In the genomic region with DNA sequence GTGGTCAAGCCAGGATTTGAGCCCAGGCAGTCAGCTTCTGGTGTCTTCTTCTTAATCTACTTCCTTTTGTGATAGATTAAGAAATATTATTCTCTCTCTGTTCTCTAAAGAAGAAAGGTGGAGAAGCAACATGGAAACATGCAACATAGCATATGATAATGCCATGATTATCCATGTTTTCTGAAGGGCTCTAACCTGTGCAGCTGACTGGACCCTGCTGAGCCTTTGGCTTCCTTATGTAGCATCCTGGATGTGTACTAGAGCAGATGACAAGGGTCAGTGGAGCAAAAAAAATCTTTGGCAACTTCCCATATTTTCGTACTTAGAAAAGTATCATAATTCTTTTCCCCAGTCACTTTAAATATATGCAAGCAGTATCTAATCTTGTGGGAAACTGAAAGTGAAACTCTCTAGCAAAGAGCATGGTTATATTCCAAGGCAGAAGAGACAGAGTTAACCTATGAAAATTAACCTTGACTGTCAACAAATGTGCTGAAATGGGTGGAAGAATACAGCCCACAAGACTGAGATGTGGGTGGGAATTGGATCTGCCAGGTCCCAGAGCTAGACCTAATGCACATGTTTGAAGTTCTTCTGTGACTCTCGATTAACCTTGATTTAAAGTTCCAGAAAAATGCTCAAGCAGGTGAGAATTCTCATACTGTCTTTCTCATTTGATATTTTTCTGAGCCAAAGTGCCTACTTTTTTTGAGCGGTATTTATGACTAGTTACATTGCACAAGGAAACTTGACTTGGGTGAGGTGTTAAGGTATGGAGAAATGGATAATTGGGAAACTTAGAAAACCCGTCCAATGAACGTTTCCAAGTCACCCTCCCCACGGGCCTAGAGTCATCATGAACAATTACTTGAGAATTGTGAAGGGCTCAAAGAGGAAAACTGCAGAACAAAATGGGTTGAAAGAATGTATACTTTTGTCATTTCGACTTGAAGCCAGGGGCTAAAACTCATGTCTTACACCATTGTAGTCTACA, we compare ENCODE assay signal across 8 cellular contexts.
DNase-seq lines count a peak whose midpoint lies in the region; ATAC-seq, FAIRE-seq and TF ChIP-seq lines count a peak whose summit lies in the region.

No MANE protein-coding gene starts in this region.

- no peak overlapping the region for H2AK5ac ChIP-seq in IMR-90 (ENCODE audit: low read depth, low read length)

- no peak overlapping the region; the same call in 1 of the 2 replicates for H3K9ac ChIP-seq in IMR-90 (ENCODE audit: low read depth, low read length)
- H3K9ac ChIP-seq in duodenal mucosa (ENCODE audit: low read depth in 1 of 2, low read length in 2 of 2) = no peak overlapping the region
- H3K9ac ChIP-seq in stomach smooth muscle (ENCODE audit: low read length in 2 of 2) = no peak overlapping the region

- H3K79me1 ChIP-seq in IMR-90 (ENCODE audit: low read depth in 1 of 2, low read length in 2 of 2) = 0 out of 4 replicates have a peak, but pooled peaks cover 0 to 8% of the 10 kb centered on the region in 2 experiments

- no peak overlapping the region for H3K56ac ChIP-seq in IMR-90 (ENCODE audit: extremely low read depth, insufficient read depth, low read length)

- H3K4me3 Mint-ChIP-seq in MCF 10A (ENCODE audit: unreplicated experiment) = peak overlapping the region; percentile 56

- no peak overlapping the region for H2AK9ac ChIP-seq in IMR-90 (replicated peaks; ENCODE audit: low read depth, low read length, poor library complexity)

- TF ChIP-seq RAD21 in IMR-90 (IDR thresholded peaks at IDR 0.05; ENCODE audit: low read length) = no peak

- H3K27me3 ChIP-seq in breast epithelium (no peaks in the 10 kb centered on the region), IMR-90 (ENCODE audit: control insufficient read depth, insufficient read depth, low read length) (no peaks in the 10 kb centered on the region), duodenal mucosa (ENCODE audit: control insufficient read depth in 1 of 2, insufficient read depth in 2 of 2, low read length in 2 of 2) (no peaks in the 10 kb centered on the region), stomach smooth muscle (ENCODE audit: control insufficient read depth in 1 of 2, insufficient read depth in 2 of 2, low read length in 2 of 2) (no peaks in the 10 kb centered on the region)

- H3K36me3 ChIP-seq in breast epithelium = no peaks in the 10 kb centered on the region
- no peaks in the 10 kb centered on the region for H3K36me3 ChIP-seq in IMR-90 (ENCODE audit: control insufficient read depth, insufficient read depth, low read length)
- no peaks in the 10 kb centered on the region for H3K36me3 ChIP-seq in duodenal mucosa (ENCODE audit: control insufficient read depth in 1 of 2, insufficient read depth in 2 of 2, low read length in 2 of 2)
- H3K36me3 ChIP-seq in stomach smooth muscle (ENCODE audit: control insufficient read depth in 2 of 2, insufficient read depth in 2 of 2, low read length in 2 of 2) = no peaks in the 10 kb centered on the region

- in situ Hi-C loops in IMR-90 (cut with MboI; ENCODE audit: low sequenced_read_pairs) = no loop called here

- H3K27ac ChIP-seq in breast epithelium (no peak overlapping the region), IMR-90 (ENCODE audit: insufficient read depth, low read length) (no peak overlapping the region), duodenal mucosa (ENCODE audit: low read depth, low read length) (no peak overlapping the region), stomach smooth muscle (ENCODE audit: low read length) (no peak overlapping the region)

- no peak overlapping the region for H3K4ac ChIP-seq in IMR-90 (ENCODE audit: low read depth, low read length)

- H4K5ac ChIP-seq in IMR-90 (ENCODE audit: low read depth, low read length) = peak overlapping the region; percentile 18; the same call in 1 of the 2 replicates

- ATAC-seq in IMR-90 (ENCODE audit: low read depth) = peak; percentile 76
- no peak for ATAC-seq in sciatic nerve

- H4K8ac ChIP-seq in IMR-90 (ENCODE audit: low read depth in 2 of 2, low read length in 2 of 2) = peak overlapping the region in 1 of 2 experiments; percentile 43; a peak in 1 of 4 replicates

- H3K23ac ChIP-seq in IMR-90 (ENCODE audit: low read depth, low read length) = no peak overlapping the region

- TF ChIP-seq POLR2A in breast epithelium (IDR thresholded peaks at IDR 0.05) (no peak), IMR-90 (IDR thresholded peaks at IDR 0.05; ENCODE audit: low read depth, low read length) (no peak)

- H3K4me1 ChIP-seq in breast epithelium (peaks cover 0 to 9% of the 10 kb centered on the region in 2 donors), IMR-90 (ENCODE audit: control insufficient read depth, insufficient read depth, low read length) (peaks cover 3% of the 10 kb centered on the region), duodenal mucosa (ENCODE audit: control insufficient read depth in 1 of 2, insufficient read depth in 2 of 2, low read length in 2 of 2) (peaks cover 4 to 12% of the 10 kb centered on the region in 2 donors), stomach smooth muscle (ENCODE audit: control insufficient read depth, insufficient read depth, low read length) (no peaks in the 10 kb centered on the region)

- no peak for FAIRE-seq in urothelium cell line (lab: Jason Lieb, UNC)

- H3K4me2 ChIP-seq in IMR-90 (ENCODE audit: low read depth, low read length) = peak overlapping the region; percentile 95

- peak overlapping the region; percentile 66 for H3K27ac Mint-ChIP-seq in MCF 10A (ENCODE audit: low read depth, unreplicated experiment)

- DNase-seq in MCF 10A (ENCODE audit: unreplicated experiment) (peak; percentile 51), breast epithelium (ENCODE audit: low spot score in 2 of 2) (no peak), IMR-90 (peak; percentile 52), NCI-H1417 (lab: John Stamatoyannopoulos, UW) (no peak), sciatic nerve (ENCODE audit: low spot score) (no peak), urothelium cell line (ENCODE audit: low spot score) (no peak)

- peaks cover 13% of the 10 kb centered on the region for H3K36me3 Mint-ChIP-seq in MCF 10A (ENCODE audit: insufficient read depth, unreplicated experiment)

- H3K18ac ChIP-seq in IMR-90 (ENCODE audit: low read depth, low read length) = no peak overlapping the region

- no peak overlapping the region for H4K91ac ChIP-seq in IMR-90 (ENCODE audit: insufficient read depth, low read depth, low read length)

- H3K14ac ChIP-seq in IMR-90 (replicated peaks; ENCODE audit: low read depth, low read length) = 0 out of 2 replicates have a peak overlapping the region, but pooled peaks have one; percentile 35

- H2BK15ac ChIP-seq in IMR-90 (ENCODE audit: low read depth, low read length) = no peak overlapping the region

- H2BK120ac ChIP-seq in IMR-90 (ENCODE audit: low read depth, low read length) = no peak overlapping the region

- dilution Hi-C loops in IMR-90 (cut with HindIII; ENCODE audit: low sequenced_read_pairs, unreplicated experiment) = no loop called here

- no peak overlapping the region for H2AFZ ChIP-seq in IMR-90 (replicated peaks; ENCODE audit: low read length, poor library complexity)

- 91% methylated on average over 4 of the region's 7 CpGs; no CpG with 5 or more reads in 1 of the 2 experiments for WGBS in IMR-90 (ENCODE audit: extremely low coverage in 2 of 2, insufficient read length in 1 of 2), 2 experiments

- no peaks in the 10 kb centered on the region for H4K20me1 ChIP-seq in IMR-90 (ENCODE audit: insufficient read depth, low read length)

- peaks cover 9% of the 10 kb centered on the region for H3K4me1 Mint-ChIP-seq in MCF 10A (ENCODE audit: insufficient read depth, unreplicated experiment)

- H3K9me3 ChIP-seq in breast epithelium (no peaks in the 10 kb centered on the region), IMR-90 (ENCODE audit: control insufficient read depth, insufficient read depth, low read length) (no peaks in the 10 kb centered on the region), duodenal mucosa (ENCODE audit: control insufficient read depth in 1 of 2, low read length in 2 of 2) (no peaks in the 10 kb centered on the region), stomach smooth muscle (ENCODE audit: control insufficient read depth in 2 of 2, low read length in 2 of 2) (no peaks in the 10 kb centered on the region)

- TF ChIP-seq CTCF in MCF 10A (IDR thresholded peaks at IDR 0.05; ENCODE audit: unreplicated experiment) = no peak
- no peak for TF ChIP-seq CTCF in breast epithelium (IDR thresholded peaks at IDR 0.05)
- TF ChIP-seq CTCF in IMR-90 (conservative IDR thresholded peaks at IDR 0.05; ENCODE audit: low read depth, low read length) = no peak

- intact Hi-C loops in MCF 10A (cut with micrococcal nuclease) (no loop called here), breast epithelium (cut with DNase I; ENCODE audit: low total_unique reads) (no loop called here), IMR-90 (cut with micrococcal nuclease) (no loop called here), sciatic nerve (cut with DNase I) (no loop called here)

- CTCF ChIA-PET in MCF 10A (lab: Yijun Ruan, JAX) (interaction anchor here (0.7 kb wide), 1 partner anchor 1366 kb away, joined by 3 read pairs; no protein-coding TSS in a partner anchor), IMR-90 (lab: Yijun Ruan, JAX) (no interaction called here)

- H2BK20ac ChIP-seq in IMR-90 (ENCODE audit: low read depth, low read length) = no peak overlapping the region

- no peaks in the 10 kb centered on the region for H3K9me1 ChIP-seq in IMR-90 (ENCODE audit: insufficient read depth, low read length)

- H3K9me3 Mint-ChIP-seq in MCF 10A (ENCODE audit: unreplicated experiment) = no peaks in the 10 kb centered on the region

- H3K27me3 Mint-ChIP-seq in MCF 10A (ENCODE audit: insufficient read depth, unreplicated experiment) = no peaks in the 10 kb centered on the region

- H3K4me3 ChIP-seq in breast epithelium = peak overlapping the region in 1 of 3 donors; percentile 25
- H3K4me3 ChIP-seq in IMR-90 (ENCODE audit: insufficient read depth, low read depth, low read length) = no peak overlapping the region
- H3K4me3 ChIP-seq in duodenal mucosa (ENCODE audit: low read depth in 1 of 2, low read length in 2 of 2) = peak overlapping the region; percentile 22 to 54
- peak overlapping the region; percentile 15 to 23 for H3K4me3 ChIP-seq in stomach smooth muscle (ENCODE audit: low read length in 2 of 2)

- H2BK5ac ChIP-seq in IMR-90 (ENCODE audit: low read depth, low read length, poor library complexity, severe bottlenecking) = no peak overlapping the region

- POLR2A ChIA-PET in MCF 10A (lab: Yijun Ruan, JAX) = no interaction called here
- POLR2A ChIA-PET in IMR-90 (lab: Charles Lee; ENCODE audit: unreplicated experiment) = no interaction called here

- BruUV-seq in MCF 10A (replicated peaks; lab: Mats Ljungman, UMichigan) (no TSS peak), IMR-90 (replicated peaks; lab: Mats Ljungman, UMichigan) (no TSS peak)

TF ChIP-seq in IMR-90, 13 proteins besides CTCF, POLR2A, EP300 and RAD21 (continues in another document):
- TF ChIP-seq RFX5 (IDR thresholded peaks at IDR 0.05; ENCODE audit: low read depth, low read length) (no peak), CHD1 (IDR thresholded peaks at IDR 0.05; ENCODE audit: low read depth, low read length) (no peak), MAZ (IDR thresholded peaks at IDR 0.05; ENCODE audit: borderline replicate concordance, low read depth, low read length) (no peak)

Comparison
In these comparisons a context has a peak if more than half of its experiments do, and no peak if none do; other contexts are left out.
1. DNase-seq: peak in MCF 10A (single experiment) and IMR-90 (single experiment); none in breast epithelium (0 of 2), NCI-H1417 (0 of 3), sciatic nerve (single experiment) and urothelium cell line (single experiment).